In genomic region chr16:12535535-12536411, GRCh38 we compare ENCODE assay signal across 8 cellular contexts.
DNase-seq lines count a peak whose midpoint lies in the region; ATAC-seq, FAIRE-seq and TF ChIP-seq lines count a peak whose summit lies in the region.

No MANE protein-coding gene starts in this region.

- no peaks in the 10 kb centered on the region for H3K27me3 Mint-ChIP-seq in CD4-positive, alpha-beta T cell
- H3K27me3 Mint-ChIP-seq in activated naive CD8-positive, alpha-beta T cell treated with anti-CD3 and anti-CD28 coated beads, Interleukin-2, amount 50 U/mL, for 24 hours, result no peaks in the 10 kb centered on the region

- in situ Hi-C loops in KBM-7 (cut with MboI; ENCODE audit: low pct_unique_long_range_greater_than_20kb, low sequenced_read_pairs), result no loop called here

- peak overlapping the region; percentile 74 for H3K27ac Mint-ChIP-seq in CD4-positive, alpha-beta T cell
- H3K27ac Mint-ChIP-seq in activated naive CD8-positive, alpha-beta T cell treated with anti-CD3 and anti-CD28 coated beads, Interleukin-2, amount 50 U/mL, for 24 hours, result peak overlapping the region; percentile 21

- no peaks in the 10 kb centered on the region for H3K9me3 ChIP-seq in CD4-positive, alpha-beta T cell (ENCODE audit: control insufficient read depth, low read length)

- ATAC-seq in CD4-positive, alpha-beta T cell (ENCODE audit: poor library complexity), result peak; percentile 51
- ATAC-seq in GM19452 (IDR thresholded peaks at IDR 0.05; ENCODE audit: unreplicated experiment) (peak; percentile 78), HG03342 (IDR thresholded peaks at IDR 0.05; ENCODE audit: unreplicated experiment) (peak; percentile 60)
- ATAC-seq in activated naive CD8-positive, alpha-beta T cell treated with anti-CD3 and anti-CD28 coated beads, Interleukin-2, amount 50 U/mL, for 24 hours, result peak; percentile 66

- POLR2A ChIA-PET in CD4-positive, alpha-beta T cell (lab: Charles Lee), result no interaction called here

- H3K4me1 Mint-ChIP-seq in CD4-positive, alpha-beta T cell (ENCODE audit: low read depth), result peaks cover 80% of the 10 kb centered on the region
- H3K4me1 Mint-ChIP-seq in activated naive CD8-positive, alpha-beta T cell treated with anti-CD3 and anti-CD28 coated beads, Interleukin-2, amount 50 U/mL, for 24 hours, result peaks cover 67% of the 10 kb centered on the region

- H3K36me3 Mint-ChIP-seq in CD4-positive, alpha-beta T cell (ENCODE audit: low read depth), result no peaks in the 10 kb centered on the region
- no peaks in the 10 kb centered on the region for H3K36me3 Mint-ChIP-seq in activated naive CD8-positive, alpha-beta T cell treated with anti-CD3 and anti-CD28 coated beads, Interleukin-2, amount 50 U/mL, for 24 hours (ENCODE audit: low read depth)

- intact Hi-C loops in CD4-positive, alpha-beta T cell (cut with DNase I, micrococcal nuclease), result no loop called here

- H3K27me3 ChIP-seq in CD4-positive, alpha-beta T cell (ENCODE audit: control insufficient read depth, insufficient read depth, low read length), result no peaks in the 10 kb centered on the region

- peak overlapping the region; percentile 40 for H3K4me3 Mint-ChIP-seq in CD4-positive, alpha-beta T cell
- no peak overlapping the region for H3K4me3 Mint-ChIP-seq in activated naive CD8-positive, alpha-beta T cell treated with anti-CD3 and anti-CD28 coated beads, Interleukin-2, amount 50 U/mL, for 24 hours

- peak in 2 of 10 experiments; percentile 13 to 16 for DNase-seq in CD4-positive, alpha-beta T cell
- DNase-seq in activated naive CD8-positive, alpha-beta T cell treated with anti-CD3 and anti-CD28 coated beads, Interleukin-2, amount 50 U/mL, for 24 hours, result peak; percentile 10
- DNase-seq in SHP77 treated with DMSO at 0.1 percent for 48 hours (lab: John Stamatoyannopoulos, UW), result no peak
- no peak for DNase-seq in urothelium cell line (ENCODE audit: low spot score)
- no peak for DNase-seq in hippocampal formation (lab: John Stamatoyannopoulos, UW)
- DNase-seq in KBM-7, result no peak

- H3K9me3 Mint-ChIP-seq in CD4-positive, alpha-beta T cell, result no peaks in the 10 kb centered on the region
- no peaks in the 10 kb centered on the region for H3K9me3 Mint-ChIP-seq in activated naive CD8-positive, alpha-beta T cell treated with anti-CD3 and anti-CD28 coated beads, Interleukin-2, amount 50 U/mL, for 24 hours

- TF ChIP-seq CTCF in CD4-positive, alpha-beta T cell (IDR thresholded peaks at IDR 0.05), result no peak

- H3K27ac ChIP-seq in CD4-positive, alpha-beta T cell (ENCODE audit: low read depth, low read length), result no peak overlapping the region

- CTCF ChIA-PET in CD4-positive, alpha-beta T cell (lab: Charles Lee), result no interaction called here

- no peak for FAIRE-seq in urothelium cell line (lab: Jason Lieb, UNC)
